ENCODE assay signal across 24 cellular contexts in the genomic region with DNA sequence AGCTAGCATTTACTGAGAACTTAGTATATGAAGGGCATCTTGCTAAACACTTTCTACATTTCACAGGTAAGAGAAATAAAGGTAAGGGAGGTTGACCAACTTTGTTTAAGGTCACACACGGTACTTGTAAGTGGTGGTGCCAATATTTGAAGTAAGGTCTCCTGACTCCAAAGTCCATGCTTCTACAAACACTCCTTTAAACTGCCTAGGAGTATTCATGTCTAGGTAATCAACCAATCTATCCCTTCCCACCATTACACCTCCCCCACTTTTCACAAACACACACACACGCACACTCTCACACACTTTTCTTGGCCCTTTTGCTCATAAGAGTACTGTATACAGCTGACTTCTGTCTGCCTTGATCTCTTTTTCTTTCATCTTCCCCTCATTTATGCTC. TPM values are rescaled to one million over a fixed set of nuclear protein-coding genes. Genes with fewer than 3 reads are reported as not detected.
"Had no signal": no experiment of that assay in that cellular context is flagged by ENCODE, and none has a peak within 500 bp of the region (broad histone marks: within the 10 kb centered on the region; RNA-seq: fewer than 3 reads in every experiment).

No MANE protein-coding gene starts in this region.

- H3K4me3 Mint-ChIP-seq: naive B cell; nephron progenitor cell; stimulated activated naive B cell treated with anti-CD40 and anti-IgM and Interleukin-4, amounts not matched to agents 10 μg/mL and 1 μg/mL and 100 μg/mL, for 72 hours; stimulated activated naive CD8-positive, alpha-beta T cell treated with anti-CD3 and anti-CD28 coated beads, Interleukin-15, amount 100 ng/mL, for 72 hours had no signal

- H3K9me3 Mint-ChIP-seq: stimulated activated naive B cell treated with anti-CD40 and anti-IgM and Interleukin-4, amounts not matched to agents 10 μg/mL and 1 μg/mL and 100 μg/mL, for 72 hours; stimulated activated naive CD8-positive, alpha-beta T cell treated with anti-CD3 and anti-CD28 coated beads, Interleukin-15, amount 100 ng/mL, for 72 hours had no signal

- H3K9me3 ChIP-seq: heart left ventricle, sigmoid colon, testis, tibial nerve, upper lobe of right lung, vagina had no signal

- DNase-seq: effector memory CD4-positive, alpha-beta T cell; heart left ventricle; islet precursor cell; left ventricle myocardium superior; mesendoderm; naive B cell; nephron progenitor cell; sigmoid colon; stimulated activated CD4-positive, alpha-beta T cell treated with anti-CD3 and anti-CD28 coated beads, Interleukin-2, amount 100 ng/mL, for 24 hours; stimulated activated CD4-positive, alpha-beta T cell treated with anti-CD3 and anti-CD28 coated beads, Interleukin-4, amount 100 ng/mL, for 4 hours; stimulated activated naive B cell treated with anti-CD40 and anti-IgM and Interleukin-4, amounts not matched to agents 10 μg/mL and 1 μg/mL and 100 μg/mL, for 72 hours; stimulated activated naive CD8-positive, alpha-beta T cell treated with anti-CD3 and anti-CD28 coated beads, Interleukin-15, amount 100 ng/mL, for 72 hours; testis; upper lobe of right lung had no signal

- H3K27ac ChIP-seq: heart left ventricle, sigmoid colon, skin epidermis, testis, tibial nerve, upper lobe of right lung, vagina had no signal

- H3K36me3 ChIP-seq: heart left ventricle, sigmoid colon, tibial nerve, upper lobe of right lung, vagina had no signal

- H3K4me3 ChIP-seq: heart left ventricle, sigmoid colon, skin epidermis, testis, tibial nerve, upper lobe of right lung, vagina had no signal

- H3K4me1 Mint-ChIP-seq: stimulated activated naive B cell treated with anti-CD40 and anti-IgM and Interleukin-4, amounts not matched to agents 10 μg/mL and 1 μg/mL and 100 μg/mL, for 72 hours; stimulated activated naive CD8-positive, alpha-beta T cell treated with anti-CD3 and anti-CD28 coated beads, Interleukin-15, amount 100 ng/mL, for 72 hours had no signal

- H3K36me3 Mint-ChIP-seq: naive B cell; stimulated activated naive B cell treated with anti-CD40 and anti-IgM and Interleukin-4, amounts not matched to agents 10 μg/mL and 1 μg/mL and 100 μg/mL, for 72 hours had no signal

- H3K27ac Mint-ChIP-seq: naive B cell; nephron progenitor cell; stimulated activated naive B cell treated with anti-CD40 and anti-IgM and Interleukin-4, amounts not matched to agents 10 μg/mL and 1 μg/mL and 100 μg/mL, for 72 hours; stimulated activated naive CD8-positive, alpha-beta T cell treated with anti-CD3 and anti-CD28 coated beads, Interleukin-15, amount 100 ng/mL, for 72 hours had no signal

- H3K4me1 ChIP-seq: heart left ventricle, sigmoid colon, testis, tibial nerve, upper lobe of right lung, vagina had no signal

- H3K27me3 ChIP-seq: sigmoid colon, testis, upper lobe of right lung, vagina had no signal

- ATAC-seq: esophagus mucosa; heart left ventricle; left ventricle myocardium superior; stimulated activated naive B cell treated with anti-CD40 and anti-IgM and Interleukin-4, amounts not matched to agents 10 μg/mL and 1 μg/mL and 100 μg/mL, for 72 hours; stimulated activated naive CD8-positive, alpha-beta T cell treated with anti-CD3 and anti-CD28 coated beads, Interleukin-15, amount 100 ng/mL, for 72 hours; upper lobe of right lung had no signal

RNA-seq across cellular contexts. Expression of a gene that starts 7.1 kb away (rescaled TPM):
- total RNA-seq: esophagus mucosa, fibroblast of lung, lung microvascular endothelial cell, subcutaneous adipose tissue had no signal

RNA-seq across cellular contexts. Expression of a gene that starts 36.0 kb away (rescaled TPM):
- total RNA-seq: esophagus mucosa, fibroblast of lung, frontal cortex, glomerular endothelial cell, lung microvascular endothelial cell, pulmonary artery endothelial cell, vagina had no signal
